In genomic region chr21:16535100-16535418, GRCh38 we compare ENCODE assay signal across 8 cellular contexts.
A peak's percentile ranks its signal among the peaks of the same experiment; 100 is the strongest.
DNase-seq lines count a peak whose midpoint lies in the region; TF ChIP-seq lines count a peak whose summit lies in the region.

No MANE protein-coding gene starts in this region.

- no peak overlapping the region for H3K4me3 Mint-ChIP-seq in CD8-positive, alpha-beta memory T cell

- DNase-seq in HFF-Myc (ENCODE audit: extremely low read depth, low read depth): peak; percentile 55
- peak; percentile 88 for DNase-seq in astrocyte of the hippocampus (ENCODE audit: low read depth, low spot score)
- peak in 47 of 51 donors; percentile 4 to 83 (median 58) for DNase-seq in hypothalamus (lab: John Stamatoyannopoulos, UW)
- peak in 47 of 49 donors; percentile 12 to 92 (median 63) for DNase-seq in substantia nigra (lab: John Stamatoyannopoulos, UW)
- DNase-seq in Kasumi-1 (lab: John Stamatoyannopoulos, UW): no peak
- DNase-seq in SW 1271 (lab: John Stamatoyannopoulos, UW): no peak
- no peak for DNase-seq in CD8-positive, alpha-beta memory T cell
- no peak for DNase-seq in stimulated activated CD4-positive, alpha-beta T cell treated with anti-CD3 and anti-CD28 coated beads, Interleukin-15, amount 100 ng/mL, for 24 hours

- H3K27ac ChIP-seq in substantia nigra (ENCODE audit: low read depth, low read length, poor library complexity, severe bottlenecking): peak overlapping the region; percentile 93
- H3K27ac ChIP-seq in CD8-positive, alpha-beta memory T cell (ENCODE audit: low read depth, low read length): no peak overlapping the region

- H3K27me3 Mint-ChIP-seq in CD8-positive, alpha-beta memory T cell: no peaks in the 10 kb centered on the region

- CTCF ChIA-PET in CD8-positive, alpha-beta memory T cell (lab: Charles Lee): no interaction called here

- H3K27me3 ChIP-seq in CD8-positive, alpha-beta memory T cell (ENCODE audit: insufficient read depth, low read length, poor library complexity, severe bottlenecking): no peaks in the 10 kb centered on the region

- H3K4me1 ChIP-seq in CD8-positive, alpha-beta memory T cell (ENCODE audit: insufficient read depth, low read length): no peaks in the 10 kb centered on the region

- H3K27ac Mint-ChIP-seq in CD8-positive, alpha-beta memory T cell: no peak overlapping the region

- H3K9me3 Mint-ChIP-seq in CD8-positive, alpha-beta memory T cell: peaks cover 0 to 30% (median 10%) of the 10 kb centered on the region in 5 donors

- no peak for TF ChIP-seq CTCF in HFF-Myc (IDR thresholded peaks at IDR 0.05; ENCODE audit: low read depth, low read length, missing control alignments)

- no peaks in the 10 kb centered on the region for H3K9me3 ChIP-seq in CD8-positive, alpha-beta memory T cell (ENCODE audit: low read length)

- H3K36me3 ChIP-seq in CD8-positive, alpha-beta memory T cell (ENCODE audit: insufficient read depth, low read length): no peaks in the 10 kb centered on the region

- no peaks in the 10 kb centered on the region for H3K4me1 Mint-ChIP-seq in CD8-positive, alpha-beta memory T cell

- H3K36me3 Mint-ChIP-seq in CD8-positive, alpha-beta memory T cell: no peaks in the 10 kb centered on the region

- H3K4me3 ChIP-seq in HFF-Myc (replicated peaks; ENCODE audit: low read depth, low read length): peak overlapping the region; percentile 30
- no peak overlapping the region for H3K4me3 ChIP-seq in CD8-positive, alpha-beta memory T cell (ENCODE audit: low read length)

- POLR2A ChIA-PET in CD8-positive, alpha-beta memory T cell (lab: Charles Lee): no interaction called here

Comparison
In these comparisons a context has a peak if more than half of its experiments do, and no peak if none do; other contexts are left out.
1. DNase-seq: peak in HFF-Myc (single experiment), astrocyte of the hippocampus (single experiment), hypothalamus (47 of 51) and substantia nigra (47 of 49); none in Kasumi-1 (0 of 2), SW 1271 (0 of 2), CD8-positive, alpha-beta memory T cell (0 of 5) and stimulated activated CD4-positive, alpha-beta T cell treated with anti-CD3 and anti-CD28 coated beads, Interleukin-15, amount 100 ng/mL, for 24 hours (single experiment).